1 cellular context compared by ENCODE assay signal in genomic region chr4:121421594-121421993, GRCh38.
TF ChIP-seq lines count a peak whose summit lies in the region.

No MANE protein-coding gene starts in this region.

TF ChIP-seq in GM23338, 12 proteins besides CTCF, POLR2A, EP300 and RAD21 (continued from another document):
- TF ChIP-seq ZNF462 (CRISPR knock-in tag; IDR thresholded peaks at IDR 0.05) (no peak), ZNF331 (CRISPR knock-in tag; IDR thresholded peaks at IDR 0.05; ENCODE audit: low read depth) (no peak), ZNF114 (CRISPR knock-in tag; IDR thresholded peaks at IDR 0.05) (no peak)
